17 cellular contexts compared by ENCODE assay signal in the genomic region with DNA sequence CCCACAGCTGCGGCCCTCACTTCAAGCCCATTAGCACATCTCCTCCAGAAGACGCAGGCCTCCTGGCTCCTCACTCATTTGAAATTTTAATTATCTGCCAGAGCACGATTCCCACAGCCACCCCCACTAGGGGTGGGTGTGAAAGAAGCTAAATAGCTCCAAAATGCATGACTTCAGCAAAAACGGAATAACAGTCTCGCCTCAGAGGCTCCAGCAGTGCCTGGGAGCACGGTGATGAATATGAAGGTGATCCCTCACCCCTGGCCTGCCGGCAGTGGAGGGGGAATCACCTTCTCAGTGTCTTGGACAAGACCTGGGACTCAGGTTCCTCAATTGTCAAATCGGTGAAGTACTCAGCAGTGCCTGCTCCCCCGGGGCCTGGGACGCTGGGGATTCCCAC.
DNase-seq lines count a peak whose midpoint lies in the region; ATAC-seq, FAIRE-seq and TF ChIP-seq lines count a peak whose summit lies in the region.
"Had no signal": no experiment of that assay in that cellular context is flagged by ENCODE, and none has a peak within 500 bp of the region (broad histone marks: within the 10 kb centered on the region; RNA-seq: fewer than 3 reads in every experiment).

No MANE protein-coding gene starts in this region.

- peaks cover 5% of the 10 kb centered on the region; the same call in 1 of the 2 replicates for H3K27me3 Mint-ChIP-seq in WTC11 (ENCODE audit: low read depth)

- H3K4me2 ChIP-seq in A549 (no peak overlapping the region), mesendoderm (ENCODE audit: low read length) (no peak overlapping the region)
- H3K4me2 ChIP-seq: BLaER1 had no signal

- no peak overlapping the region for H2BK5ac ChIP-seq in mesendoderm (ENCODE audit: low read length)

- no peaks in the 10 kb centered on the region for H3K36me3 Mint-ChIP-seq in WTC11
- H3K36me3 Mint-ChIP-seq in activated naive CD4-positive, alpha-beta T cell treated with anti-CD3 and anti-CD28 coated beads, Interleukin-2, amount 50 U/mL, for 72 hours, result peaks cover 0 to 6% of the 10 kb centered on the region in 2 donors
- H3K36me3 Mint-ChIP-seq: CD4-positive, CD25-positive, alpha-beta regulatory T cell had no signal

- no peak overlapping the region for H2BK15ac ChIP-seq in mesendoderm (replicated peaks; ENCODE audit: low read depth)

- H3K4me1 Mint-ChIP-seq in WTC11, result peaks cover 24% of the 10 kb centered on the region

- no peak overlapping the region for H3K4me3 Mint-ChIP-seq in WTC11
- H3K4me3 Mint-ChIP-seq: CD4-positive, CD25-positive, alpha-beta regulatory T cell had no signal

- intact Hi-C loops in thyroid gland (cut with DNase I), result no loop called here

- peaks cover 7% of the 10 kb centered on the region; the same call in 1 of the 2 replicates for H3K9me3 Mint-ChIP-seq in WTC11
- H3K9me3 Mint-ChIP-seq in activated naive CD4-positive, alpha-beta T cell treated with anti-CD3 and anti-CD28 coated beads, Interleukin-2, amount 50 U/mL, for 72 hours, result peaks cover 0 to 9% of the 10 kb centered on the region in 2 donors

- H4K5ac ChIP-seq in mesendoderm (ENCODE audit: low read length), result no peak overlapping the region

- DNase-seq in A549 (ENCODE audit: low read depth in 1 of 2, low spot score in 1 of 2) (no peak), Ammon's horn (ENCODE audit: low spot score) (peak; percentile 21), WTC11 (ENCODE audit: low spot score) (no peak), mesendoderm (peak; percentile 27), thyroid gland (no peak)
- DNase-seq in activated naive CD4-positive, alpha-beta T cell treated with anti-CD3 and anti-CD28 coated beads, Interleukin-2, amount 50 U/mL, for 72 hours (ENCODE audit: low spot score in 2 of 2), result no peak
- no peak for DNase-seq in effector memory CD4-positive, alpha-beta T cell
- DNase-seq: CD4-positive, CD25-positive, alpha-beta regulatory T cell; DMS153; DMS79 treated with DMSO at 0.1 percent for 48 hours; EL; GDM1; IMR-90; KBM-7 had no signal

- no peak for ATAC-seq in A549
- no peak for ATAC-seq in WTC11
- ATAC-seq in activated naive CD4-positive, alpha-beta T cell treated with anti-CD3 and anti-CD28 coated beads, Interleukin-2, amount 50 U/mL, for 72 hours, result no peak

- H3K4me1 ChIP-seq in A549, result no peaks in the 10 kb centered on the region
- peaks cover 4% of the 10 kb centered on the region for H3K4me1 ChIP-seq in mesendoderm (ENCODE audit: control insufficient read depth, low read depth, low read length)
- no peaks in the 10 kb centered on the region for H3K4me1 ChIP-seq in thyroid gland
- H3K4me1 ChIP-seq in effector memory CD4-positive, alpha-beta T cell (ENCODE audit: control insufficient read depth, insufficient read depth, low read length, poor library complexity, severe bottlenecking), result no peaks in the 10 kb centered on the region
- H3K4me1 ChIP-seq: BLaER1 had no signal

- H3K23ac ChIP-seq in mesendoderm (ENCODE audit: low read length), result no peak overlapping the region

- TF ChIP-seq POLR2A in A549 (IDR thresholded peaks at IDR 0.05; ENCODE audit: low read length) (no peak), thyroid gland (IDR thresholded peaks at IDR 0.05) (no peak)

- H3K27me3 ChIP-seq in mesendoderm (ENCODE audit: insufficient read depth, low read length, poor library complexity) (no peaks in the 10 kb centered on the region), thyroid gland (no peaks in the 10 kb centered on the region)
- H3K27me3 ChIP-seq in effector memory CD4-positive, alpha-beta T cell (replicated peaks; ENCODE audit: control insufficient read depth, insufficient read depth, low read length, poor library complexity, severe bottlenecking), result no peaks in the 10 kb centered on the region
- H3K27me3 ChIP-seq: BLaER1 had no signal

- no peak overlapping the region for H2AK5ac ChIP-seq in mesendoderm (ENCODE audit: low read length)

- H3K36me3 ChIP-seq in mesendoderm (ENCODE audit: control insufficient read depth, insufficient read depth, low read length), result no peaks in the 10 kb centered on the region
- no peaks in the 10 kb centered on the region for H3K36me3 ChIP-seq in thyroid gland
- no peaks in the 10 kb centered on the region for H3K36me3 ChIP-seq in effector memory CD4-positive, alpha-beta T cell (ENCODE audit: control insufficient read depth, insufficient read depth, low read length)
- H3K36me3 ChIP-seq: BLaER1 had no signal

- H3K79me2 ChIP-seq in mesendoderm (ENCODE audit: control insufficient read depth, insufficient read depth, low read length), result no peaks in the 10 kb centered on the region

- H3K9ac ChIP-seq in mesendoderm (ENCODE audit: low read length), result no peak overlapping the region
- H3K9ac ChIP-seq: BLaER1 had no signal

- TF ChIP-seq EP300 in A549 (IDR thresholded peaks at IDR 0.05), result no peak

- H3K4ac ChIP-seq in mesendoderm (ENCODE audit: low read depth, low read length), result no peak overlapping the region

- peak overlapping the region; percentile 34 for H3K56ac ChIP-seq in mesendoderm (ENCODE audit: low read length)

- POLR2A ChIA-PET in A549 (lab: Yijun Ruan, JAX), result no interaction called here
- POLR2A ChIA-PET in WTC11 (lab: Charles Lee), result no interaction called here

- no peak overlapping the region for H3K27ac Mint-ChIP-seq in WTC11
- no peak overlapping the region for H3K27ac Mint-ChIP-seq in activated naive CD4-positive, alpha-beta T cell treated with anti-CD3 and anti-CD28 coated beads, Interleukin-2, amount 50 U/mL, for 72 hours
- H3K27ac Mint-ChIP-seq: CD4-positive, CD25-positive, alpha-beta regulatory T cell had no signal

- H3K9me3 ChIP-seq in A549 (no peaks in the 10 kb centered on the region), thyroid gland (no peaks in the 10 kb centered on the region)
- no peaks in the 10 kb centered on the region for H3K9me3 ChIP-seq in effector memory CD4-positive, alpha-beta T cell (ENCODE audit: control insufficient read depth, low read length)

- TF ChIP-seq CTCF in A549 (IDR thresholded peaks at IDR 0.05), result no peak
- TF ChIP-seq CTCF in WTC11 (IDR thresholded peaks at IDR 0.05), result no peak
- TF ChIP-seq CTCF in thyroid gland (IDR thresholded peaks at IDR 0.05), result no peak

- H3K4me3 ChIP-seq in A549, result no peak overlapping the region
- H3K4me3 ChIP-seq in mesendoderm (ENCODE audit: low read length), result no peak overlapping the region
- H3K4me3 ChIP-seq in thyroid gland (replicated peaks in 1 of 3), result no peak overlapping the region
- H3K4me3 ChIP-seq in effector memory CD4-positive, alpha-beta T cell (ENCODE audit: insufficient read depth, low read depth, low read length, poor library complexity, severe bottlenecking), result no peak overlapping the region
- H3K4me3 ChIP-seq: BLaER1 had no signal

- TF ChIP-seq RAD21 in A549 (conservative IDR thresholded peaks at IDR 0.05 in 1 of 2, IDR thresholded peaks at IDR 0.05 in 1 of 2), result no peak

- H2BK120ac ChIP-seq in mesendoderm (ENCODE audit: low read depth, low read length), result no peak overlapping the region

- CTCF ChIA-PET in A549 (lab: Yijun Ruan, JAX) (interaction anchor here (0.6 kb wide), 1 partner anchor 1620 kb away, joined by 3 read pairs; no protein-coding TSS in a partner anchor), WTC11 (lab: Charles Lee) (interaction anchor here (0.6 kb wide), 1 partner anchor 63 kb away, joined by 3 read pairs; no protein-coding TSS in a partner anchor)

- H3K79me1 ChIP-seq in mesendoderm (ENCODE audit: low read length), result no peaks in the 10 kb centered on the region

- WGBS in A549 (ENCODE audit: missing lambda C conversion rate), result 52% methylated on average over 10 of the region's 10 CpGs
- no CpG with 5 or more reads among the region's 10 CpGs for WGBS in mesendoderm (ENCODE audit: extremely low coverage, insufficient coverage, low lambda C conversion rate)
- 31 to 45% methylated on average over 10 of the region's 10 CpGs for WGBS in thyroid gland, 2 donors

- FAIRE-seq in A549 (lab: Jason Lieb, UNC), result no peak
- FAIRE-seq: GM12892, H54 had no signal

- no peak overlapping the region for H4K8ac ChIP-seq in mesendoderm (ENCODE audit: low read depth, low read length)

- H3K27ac ChIP-seq in A549, result no peak overlapping the region
- H3K27ac ChIP-seq in mesendoderm (ENCODE audit: low read depth, low read length), result no peak overlapping the region
- H3K27ac ChIP-seq in thyroid gland, result no peak overlapping the region
- H3K27ac ChIP-seq in effector memory CD4-positive, alpha-beta T cell (ENCODE audit: insufficient read depth, low read length, poor library complexity, severe bottlenecking), result no peak overlapping the region
- H3K27ac ChIP-seq: BLaER1 had no signal

- no peak overlapping the region for H3K18ac ChIP-seq in mesendoderm (ENCODE audit: low read length)

TF ChIP-seq in A549, 52 proteins besides CTCF, POLR2A, EP300 and RAD21:
- peak; percentile 10 for TF ChIP-seq MAFK (IDR thresholded peaks at IDR 0.05; ENCODE audit: partially characterized antibody)
- TF ChIP-seq CHD2 (IDR thresholded peaks at IDR 0.05; ENCODE audit: low read length, partially characterized antibody), result no peak

TF ChIP-seq in WTC11, 78 proteins besides CTCF, POLR2A, EP300 and RAD21:
- TF ChIP-seq ZNF263 (CRISPR knock-in tag; IDR thresholded peaks at IDR 0.05; ENCODE audit: low read depth) (peak; percentile 77; the same call in 1 of the 2 replicates), NR2C2 (CRISPR knock-in tag; IDR thresholded peaks at IDR 0.05) (no peak), USF1 (CRISPR knock-in tag; IDR thresholded peaks at IDR 0.05) (no peak)

Comparison
In these comparisons a context has a peak if more than half of its experiments do, and no peak if none do; other contexts are left out.
1. DNase-seq: peak in Ammon's horn (single experiment) and mesendoderm (single experiment); none in A549 (0 of 2), WTC11 (single experiment), activated naive CD4-positive, alpha-beta T cell treated with anti-CD3 and anti-CD28 coated beads, Interleukin-2, amount 50 U/mL, for 72 hours (0 of 2), thyroid gland (0 of 2) and effector memory CD4-positive, alpha-beta T cell (0 of 3).